In genomic region chr11:76574406-76574805, GRCh38 we compare ENCODE assay signal across 1 cellular context.
TF ChIP-seq lines count a peak whose summit lies in the region.

No MANE protein-coding gene starts in this region.

TF ChIP-seq in IMR-90, 13 proteins besides CTCF, POLR2A, EP300 and RAD21:
- TF ChIP-seq ELK1 (IDR thresholded peaks at IDR 0.05; ENCODE audit: borderline replicate concordance, low read depth, low read length) (no peak), BHLHE40 (IDR thresholded peaks at IDR 0.05; ENCODE audit: low read depth, low read length) (no peak), USF2 (IDR thresholded peaks at IDR 0.05; ENCODE audit: low read depth, low read length) (no peak)
TF ChIP-seq in IMR-90: peak in this region for 0.
